Comparison of ENCODE assay signal across 18 cellular contexts in the genomic region with DNA sequence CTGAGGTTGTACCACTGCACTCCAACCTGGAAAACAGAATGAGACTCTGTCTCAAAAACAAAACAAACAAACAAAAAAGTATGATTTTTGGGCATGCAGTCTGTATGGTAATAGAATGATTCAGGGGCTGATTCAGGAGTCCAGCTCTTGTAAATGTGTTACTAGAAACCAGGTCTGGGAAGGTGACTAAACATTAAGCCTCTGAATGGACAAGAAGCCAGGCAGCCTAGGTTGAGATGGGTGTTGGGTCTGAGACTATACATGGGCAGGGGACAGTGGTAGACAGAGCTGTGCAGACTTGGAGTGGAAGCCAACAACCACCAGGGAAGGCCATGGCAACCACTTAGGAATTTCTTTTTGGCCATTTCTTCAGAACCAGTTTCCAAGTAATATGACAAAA.
DNase-seq lines count a peak whose midpoint lies in the region; ATAC-seq, FAIRE-seq and TF ChIP-seq lines count a peak whose summit lies in the region.
"Had no signal": no experiment of that assay in that cellular context is flagged by ENCODE, and none has a peak within 500 bp of the region (broad histone marks: within the 10 kb centered on the region; RNA-seq: fewer than 3 reads in every experiment).

No MANE protein-coding gene starts in this region.

- H3K36me3 Mint-ChIP-seq in neural progenitor cell = peaks cover 3% of the 10 kb centered on the region

- no peak overlapping the region for H3K4me2 ChIP-seq in IMR-90 (ENCODE audit: low read depth, low read length)
- no peak overlapping the region for H3K4me2 ChIP-seq in neural progenitor cell

- ATAC-seq in IMR-90 (ENCODE audit: low read depth) = no peak

- intact Hi-C loops in IMR-90 (cut with micrococcal nuclease) = no loop called here

- H3K9me3 Mint-ChIP-seq in neural progenitor cell = peaks cover 4% of the 10 kb centered on the region
- H3K9me3 Mint-ChIP-seq: H9 had no signal

- H3K4me3 ChIP-seq in IMR-90 (ENCODE audit: insufficient read depth, low read depth, low read length) (no peak overlapping the region), bronchial epithelial cell (ENCODE audit: low read depth, low read length) (no peak overlapping the region), neural progenitor cell (no peak overlapping the region)

- dilution Hi-C loops in IMR-90 (cut with HindIII; ENCODE audit: low sequenced_read_pairs, unreplicated experiment) = no loop called here

- no peaks in the 10 kb centered on the region for H3F3A ChIP-seq in neural progenitor cell (ENCODE audit: low read depth)

- no peak for TF ChIP-seq RAD21 in IMR-90 (IDR thresholded peaks at IDR 0.05; ENCODE audit: low read length)

- no peak overlapping the region for H2BK5ac ChIP-seq in IMR-90 (ENCODE audit: low read depth, low read length, poor library complexity, severe bottlenecking)

- H4K91ac ChIP-seq in IMR-90 (ENCODE audit: insufficient read depth, low read depth, low read length) = no peak overlapping the region

- no peak for TF ChIP-seq POLR2A in IMR-90 (IDR thresholded peaks at IDR 0.05; ENCODE audit: low read depth, low read length)

- peaks cover 29% of the 10 kb centered on the region for H3K4me1 Mint-ChIP-seq in neural progenitor cell

- BruUV-seq in IMR-90 (replicated peaks; lab: Mats Ljungman, UMichigan) = no TSS peak

- H3K18ac ChIP-seq in IMR-90 (ENCODE audit: low read depth, low read length) = no peak overlapping the region

- no peak overlapping the region for H3K4me3 Mint-ChIP-seq in neural progenitor cell
- H3K4me3 Mint-ChIP-seq: H9 had no signal

- H4K20me1 ChIP-seq in IMR-90 (ENCODE audit: insufficient read depth, low read length) (no peaks in the 10 kb centered on the region), neural progenitor cell (ENCODE audit: low read depth) (no peaks in the 10 kb centered on the region)

- H3K27ac ChIP-seq in IMR-90 (ENCODE audit: insufficient read depth, low read length) = no peak overlapping the region
- H3K27ac ChIP-seq in neural progenitor cell = no peak overlapping the region
- H3K27ac ChIP-seq: C4-2B had no signal

- no peak overlapping the region for H2AK9ac ChIP-seq in IMR-90 (replicated peaks; ENCODE audit: low read depth, low read length, poor library complexity)

- FAIRE-seq in bronchial epithelial cell (lab: Jason Lieb, UNC) = no peak
- FAIRE-seq: A204.1, G401.6 had no signal

- H3K27ac Mint-ChIP-seq in neural progenitor cell = peak overlapping the region; percentile 30
- H3K27ac Mint-ChIP-seq: H9 had no signal

- H3K27me3 Mint-ChIP-seq in neural progenitor cell (ENCODE audit: insufficient read depth, low read depth) = peaks cover 4% of the 10 kb centered on the region

- no peak overlapping the region for H3K4ac ChIP-seq in IMR-90 (ENCODE audit: low read depth, low read length)

- POLR2A ChIA-PET in IMR-90 (lab: Charles Lee; ENCODE audit: unreplicated experiment) = no interaction called here

- in situ Hi-C loops in IMR-90 (cut with MboI; ENCODE audit: low sequenced_read_pairs) = no loop called here

- H3K23ac ChIP-seq in IMR-90 (ENCODE audit: low read depth, low read length) = no peak overlapping the region

- H3K27me3 ChIP-seq in IMR-90 (ENCODE audit: control insufficient read depth, insufficient read depth, low read length) = no peaks in the 10 kb centered on the region
- no peaks in the 10 kb centered on the region for H3K27me3 ChIP-seq in bronchial epithelial cell (ENCODE audit: control insufficient read depth, insufficient read depth, low read length)
- no peaks in the 10 kb centered on the region for H3K27me3 ChIP-seq in neural progenitor cell

- H2AFZ ChIP-seq in IMR-90 (replicated peaks; ENCODE audit: low read length, poor library complexity) = no peak overlapping the region
- H2AFZ ChIP-seq in neural progenitor cell (replicated peaks) = no peak overlapping the region

- no peak overlapping the region for H2BK120ac ChIP-seq in IMR-90 (ENCODE audit: low read depth, low read length)

- no peak overlapping the region for H4K8ac ChIP-seq in IMR-90 (ENCODE audit: low read depth in 2 of 2, low read length in 2 of 2)

- H4K5ac ChIP-seq in IMR-90 (ENCODE audit: low read depth, low read length) = no peak overlapping the region

- H3K9me1 ChIP-seq in IMR-90 (ENCODE audit: insufficient read depth, low read length) = no peaks in the 10 kb centered on the region

- H3K79me2 ChIP-seq in neural progenitor cell (ENCODE audit: low read depth) = no peaks in the 10 kb centered on the region

- no peak overlapping the region for H3K56ac ChIP-seq in IMR-90 (ENCODE audit: extremely low read depth, insufficient read depth, low read length)

- H3K36me3 ChIP-seq in IMR-90 (ENCODE audit: control insufficient read depth, insufficient read depth, low read length) (no peaks in the 10 kb centered on the region), bronchial epithelial cell (ENCODE audit: control insufficient read depth, insufficient read depth, low read length) (no peaks in the 10 kb centered on the region), neural progenitor cell (no peaks in the 10 kb centered on the region)

- H3K79me1 ChIP-seq in IMR-90 (ENCODE audit: low read depth in 1 of 2, low read length in 2 of 2) = no peaks in the 10 kb centered on the region

- peak; percentile 15 for DNase-seq in AG08395 (ENCODE audit: low spot score)
- peak; percentile 22 for DNase-seq in IMR-90
- DNase-seq in bronchial epithelial cell (ENCODE audit: low read depth) = peak; percentile 28
- DNase-seq in neural progenitor cell (ENCODE audit: low spot score) = no peak
- DNase-seq in SHP77 (lab: John Stamatoyannopoulos, UW) = no peak
- DNase-seq in NCI-H2081 treated with DMSO at 0.1 percent for 48 hours (lab: John Stamatoyannopoulos, UW) = no peak
- no peak for DNase-seq in cerebellar cortex (ENCODE audit: low spot score)
- no peak for DNase-seq in SIG-M5 treated with dmso at 0.1 percent for 504 hours (lab: John Stamatoyannopoulos, UW; ENCODE audit: unreplicated experiment)
- DNase-seq: H9, NCI-H1105, NCI-H510A, NCI-H774, OCI-M1, RPMI8226, SIG-M5 had no signal

- CTCF ChIA-PET in IMR-90 (lab: Yijun Ruan, JAX) = no interaction called here

- no peak overlapping the region for H2AK5ac ChIP-seq in IMR-90 (ENCODE audit: low read depth, low read length)

- no peak overlapping the region for H2BK20ac ChIP-seq in IMR-90 (ENCODE audit: low read depth, low read length)

- H3K9me3 ChIP-seq in IMR-90 (ENCODE audit: control insufficient read depth, insufficient read depth, low read length) (no peaks in the 10 kb centered on the region), neural progenitor cell (ENCODE audit: low read depth) (no peaks in the 10 kb centered on the region)

- H3K9ac ChIP-seq in IMR-90 (ENCODE audit: low read depth, low read length) = no peak overlapping the region
- H3K9ac ChIP-seq in neural progenitor cell = no peak overlapping the region

- no peak overlapping the region for H3K14ac ChIP-seq in IMR-90 (replicated peaks; ENCODE audit: low read depth, low read length)

- no peak overlapping the region for H2BK15ac ChIP-seq in IMR-90 (ENCODE audit: low read depth, low read length)

- H3K4me1 ChIP-seq in IMR-90 (ENCODE audit: control insufficient read depth, insufficient read depth, low read length) (no peaks in the 10 kb centered on the region), neural progenitor cell (peaks cover 19% of the 10 kb centered on the region)

- TF ChIP-seq CTCF in IMR-90 (conservative IDR thresholded peaks at IDR 0.05; ENCODE audit: low read depth, low read length) = no peak
- no peak for TF ChIP-seq CTCF in bronchial epithelial cell (IDR thresholded peaks at IDR 0.05; ENCODE audit: insufficient read depth, low read length, severe bottlenecking)
- TF ChIP-seq CTCF in neural progenitor cell (IDR thresholded peaks at IDR 0.05) = no peak

TF ChIP-seq in IMR-90, 13 proteins besides CTCF, POLR2A, EP300 and RAD21:
- TF ChIP-seq MAZ (IDR thresholded peaks at IDR 0.05; ENCODE audit: borderline replicate concordance, low read depth, low read length) (no peak), RCOR1 (IDR thresholded peaks at IDR 0.05; ENCODE audit: insufficient replicate concordance, low read length) (no peak), FOS (IDR thresholded peaks at IDR 0.05; ENCODE audit: low read depth, low read length) (no peak), BHLHE40 (IDR thresholded peaks at IDR 0.05; ENCODE audit: low read depth, low read length) (no peak), NFE2L2 (IDR thresholded peaks at IDR 0.05; ENCODE audit: low read depth, low read length) (no peak)

Comparison
In these comparisons a context has a peak if more than half of its experiments do, and no peak if none do; other contexts are left out.
1. DNase-seq: peak in AG08395 (single experiment), IMR-90 (single experiment) and bronchial epithelial cell (single experiment); none in neural progenitor cell (single experiment), SHP77 (0 of 2), NCI-H2081 treated with DMSO at 0.1 percent for 48 hours (single experiment), cerebellar cortex (single experiment) and SIG-M5 treated with dmso at 0.1 percent for 504 hours (single experiment).